In genomic region chr11:69119170-69119569, GRCh38 we compare ENCODE assay signal across 23 cellular contexts. TPM values are rescaled to one million over a fixed set of nuclear protein-coding genes. Genes with fewer than 3 reads are reported as not detected.
"Had no signal": no experiment of that assay in that cellular context is flagged by ENCODE, and none has a peak within 500 bp of the region (broad histone marks: within the 10 kb centered on the region; RNA-seq: fewer than 3 reads in every experiment).

No MANE protein-coding gene starts in this region.

- ATAC-seq: foreskin keratinocyte; left colon; left ventricle myocardium superior; naive thymus-derived CD4-positive, alpha-beta T cell; sciatic nerve; stimulated activated memory B cell treated with anti-CD40 and anti-IgM and Interleukin-4, amounts not matched to agents 10 μg/mL and 1 μg/mL and 100 μg/mL, for 72 hours; upper lobe of right lung had no signal

- H3K27ac ChIP-seq: foreskin keratinocyte, hepatocyte, spleen, tibial artery, upper lobe of right lung, vagina had no signal

- H3K27me3 ChIP-seq: hepatocyte, tibial artery, upper lobe of right lung, vagina had no signal

- H3K36me3 Mint-ChIP-seq: stimulated activated memory B cell treated with anti-CD40 and anti-IgM and Interleukin-4, amounts not matched to agents 10 μg/mL and 1 μg/mL and 100 μg/mL, for 72 hours had no signal

- H3K9me3 ChIP-seq: tibial artery, upper lobe of right lung, vagina had no signal

- H3K27ac Mint-ChIP-seq: endodermal cell; nephron progenitor cell; stimulated activated memory B cell treated with anti-CD40 and anti-IgM and Interleukin-4, amounts not matched to agents 10 μg/mL and 1 μg/mL and 100 μg/mL, for 72 hours; stimulated activated naive CD8-positive, alpha-beta T cell treated with anti-CD3 and anti-CD28 coated beads, Interleukin-15, Interleukin-2, amounts not matched to agents 100 ng/mL and 50 ng/mL, for 24 hours had no signal

- H3K27me3 Mint-ChIP-seq: naive thymus-derived CD4-positive, alpha-beta T cell; stimulated activated naive CD8-positive, alpha-beta T cell treated with anti-CD3 and anti-CD28 coated beads, Interleukin-15, Interleukin-2, amounts not matched to agents 100 ng/mL and 50 ng/mL, for 24 hours had no signal

- H3K79me2 ChIP-seq: hepatocyte had no signal

- H3K36me3 ChIP-seq: spleen, tibial artery, upper lobe of right lung, vagina had no signal

- FAIRE-seq: endothelial cell of umbilical vein had no signal

- DNase-seq: effector CD4-positive, alpha-beta T cell; endodermal cell; erythroblast; foreskin keratinocyte; left colon; left ventricle myocardium superior; naive thymus-derived CD4-positive, alpha-beta T cell; nephron progenitor cell; stimulated activated CD4-positive, alpha-beta T cell treated with anti-CD3 and anti-CD28 coated beads, Interleukin-15, amount 100 ng/mL, for 24 hours; stimulated activated CD4-positive, alpha-beta T cell treated with anti-CD3 and anti-CD28 coated beads, Interleukin-1b, Interleukin-23, amount 100 ng/mL, for 48 hours; stimulated activated CD4-positive, alpha-beta T cell treated with anti-CD3 and anti-CD28 coated beads, Interleukin-4, amount 100 ng/mL, for 24 hours; tibial artery had no signal

- H3K9me3 Mint-ChIP-seq: stimulated activated naive CD8-positive, alpha-beta T cell treated with anti-CD3 and anti-CD28 coated beads, Interleukin-15, Interleukin-2, amounts not matched to agents 100 ng/mL and 50 ng/mL, for 24 hours had no signal

- H3K4me3 Mint-ChIP-seq: endodermal cell; naive thymus-derived CD4-positive, alpha-beta T cell; nephron progenitor cell; stimulated activated memory B cell treated with anti-CD40 and anti-IgM and Interleukin-4, amounts not matched to agents 10 μg/mL and 1 μg/mL and 100 μg/mL, for 72 hours; stimulated activated naive CD8-positive, alpha-beta T cell treated with anti-CD3 and anti-CD28 coated beads, Interleukin-15, Interleukin-2, amounts not matched to agents 100 ng/mL and 50 ng/mL, for 24 hours had no signal

- H2AFZ ChIP-seq: hepatocyte had no signal

- H3K4me2 ChIP-seq: hepatocyte had no signal

- H3K4me3 ChIP-seq: hepatocyte, lung, spleen, tibial artery, upper lobe of right lung, vagina had no signal

RNA-seq across cellular contexts. Expression of gene SMIM38, which starts 36.6 kb away (rescaled TPM):
- total RNA-seq: dermis microvascular lymphatic vessel endothelial cell, endothelial cell of umbilical vein, foreskin keratinocyte, kidney epithelial cell, left ventricle myocardium superior, upper lobe of right lung had no signal
- polyA plus RNA-seq: foreskin keratinocyte; naive thymus-derived CD4-positive, alpha-beta T cell had no signal
